Comparison of ENCODE assay signal across 1 cellular context in the genomic region with DNA sequence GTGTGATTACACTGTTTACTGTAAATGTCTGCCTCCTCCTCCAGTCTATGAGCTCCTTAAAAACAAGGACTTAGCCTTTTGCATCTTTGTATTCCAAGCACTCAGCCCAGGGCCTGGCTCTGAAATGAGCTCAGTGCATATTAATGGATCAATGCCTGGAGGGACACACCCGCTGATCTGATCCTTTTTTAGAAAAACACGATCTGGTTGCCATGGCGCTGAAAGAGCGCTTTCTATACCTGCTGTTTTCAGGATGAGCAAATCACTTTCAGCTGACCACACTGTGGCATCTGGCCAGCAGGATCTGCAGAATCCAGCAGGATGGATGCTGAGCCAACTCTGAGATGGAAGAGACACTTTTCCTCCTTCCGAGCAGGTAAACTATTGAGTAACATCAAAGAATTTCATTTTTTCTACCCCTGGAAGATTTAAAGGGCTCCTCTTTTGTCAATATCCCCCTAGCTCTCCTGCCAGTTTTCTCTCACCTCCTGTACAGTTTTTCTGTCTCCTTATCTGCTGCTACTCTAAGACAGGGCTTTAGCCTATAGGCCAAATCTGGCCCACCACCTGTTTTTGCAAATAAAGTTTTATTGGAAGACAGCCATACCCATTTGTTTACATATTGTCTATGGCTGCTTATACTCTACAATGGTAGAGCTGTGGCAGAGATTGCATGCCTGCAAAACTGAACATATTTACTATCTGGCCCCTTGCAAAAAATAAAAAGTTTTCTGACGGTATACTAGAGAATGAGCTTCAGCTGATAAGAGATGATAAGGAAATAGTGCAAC.
TF ChIP-seq lines count a peak whose summit lies in the region.

No MANE protein-coding gene starts in this region.

TF ChIP-seq in SK-N-SH, 30 proteins besides CTCF, POLR2A, EP300 and RAD21:
- TF ChIP-seq, protein P1, sequence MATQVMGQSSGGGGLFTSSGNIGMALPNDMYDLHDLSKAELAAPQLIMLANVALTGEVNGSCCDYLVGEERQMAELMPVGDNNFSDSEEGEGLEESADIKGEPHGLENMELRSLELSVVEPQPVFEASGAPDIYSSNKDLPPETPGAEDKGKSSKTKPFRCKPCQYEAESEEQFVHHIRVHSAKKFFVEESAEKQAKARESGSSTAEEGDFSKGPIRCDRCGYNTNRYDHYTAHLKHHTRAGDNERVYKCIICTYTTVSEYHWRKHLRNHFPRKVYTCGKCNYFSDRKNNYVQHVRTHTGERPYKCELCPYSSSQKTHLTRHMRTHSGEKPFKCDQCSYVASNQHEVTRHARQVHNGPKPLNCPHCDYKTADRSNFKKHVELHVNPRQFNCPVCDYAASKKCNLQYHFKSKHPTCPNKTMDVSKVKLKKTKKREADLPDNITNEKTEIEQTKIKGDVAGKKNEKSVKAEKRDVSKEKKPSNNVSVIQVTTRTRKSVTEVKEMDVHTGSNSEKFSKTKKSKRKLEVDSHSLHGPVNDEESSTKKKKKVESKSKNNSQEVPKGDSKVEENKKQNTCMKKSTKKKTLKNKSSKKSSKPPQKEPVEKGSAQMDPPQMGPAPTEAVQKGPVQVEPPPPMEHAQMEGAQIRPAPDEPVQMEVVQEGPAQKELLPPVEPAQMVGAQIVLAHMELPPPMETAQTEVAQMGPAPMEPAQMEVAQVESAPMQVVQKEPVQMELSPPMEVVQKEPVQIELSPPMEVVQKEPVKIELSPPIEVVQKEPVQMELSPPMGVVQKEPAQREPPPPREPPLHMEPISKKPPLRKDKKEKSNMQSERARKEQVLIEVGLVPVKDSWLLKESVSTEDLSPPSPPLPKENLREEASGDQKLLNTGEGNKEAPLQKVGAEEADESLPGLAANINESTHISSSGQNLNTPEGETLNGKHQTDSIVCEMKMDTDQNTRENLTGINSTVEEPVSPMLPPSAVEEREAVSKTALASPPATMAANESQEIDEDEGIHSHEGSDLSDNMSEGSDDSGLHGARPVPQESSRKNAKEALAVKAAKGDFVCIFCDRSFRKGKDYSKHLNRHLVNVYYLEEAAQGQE (IDR thresholded peaks at IDR 0.05; ENCODE audit: low read depth, low read length), result no peak
- TF ChIP-seq, protein P2, sequence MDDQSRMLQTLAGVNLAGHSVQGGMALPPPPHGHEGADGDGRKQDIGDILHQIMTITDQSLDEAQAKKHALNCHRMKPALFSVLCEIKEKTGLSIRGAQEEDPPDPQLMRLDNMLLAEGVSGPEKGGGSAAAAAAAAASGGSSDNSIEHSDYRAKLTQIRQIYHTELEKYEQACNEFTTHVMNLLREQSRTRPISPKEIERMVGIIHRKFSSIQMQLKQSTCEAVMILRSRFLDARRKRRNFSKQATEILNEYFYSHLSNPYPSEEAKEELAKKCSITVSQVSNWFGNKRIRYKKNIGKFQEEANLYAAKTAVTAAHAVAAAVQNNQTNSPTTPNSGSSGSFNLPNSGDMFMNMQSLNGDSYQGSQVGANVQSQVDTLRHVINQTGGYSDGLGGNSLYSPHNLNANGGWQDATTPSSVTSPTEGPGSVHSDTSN (IDR thresholded peaks at IDR 0.05), result no peak
- TF ChIP-seq TAF1 (IDR thresholded peaks at IDR 0.05; ENCODE audit: borderline replicate concordance, low read depth, low read length) (no peak), MXI1 (IDR thresholded peaks at IDR 0.05; ENCODE audit: low read depth, low read length) (no peak), TCF12 (IDR thresholded peaks at IDR 0.05) (no peak), NRF1 (IDR thresholded peaks at IDR 0.05; ENCODE audit: low read depth, low read length) (no peak), ELF1 (IDR thresholded peaks at IDR 0.05) (no peak), FOXM1 (IDR thresholded peaks at IDR 0.05; ENCODE audit: low read depth) (no peak), SIN3A (IDR thresholded peaks at IDR 0.05; ENCODE audit: borderline replicate concordance, low read depth, low read length) (no peak), JUND (IDR thresholded peaks at IDR 0.05) (no peak), GATA2 (CRISPR knock-in tag; IDR thresholded peaks at IDR 0.05) (no peak), POLR2AphosphoS5 (IDR thresholded peaks at IDR 0.05; ENCODE audit: low read depth, low read length) (no peak), FOXJ3 (CRISPR knock-in tag; IDR thresholded peaks at IDR 0.05) (no peak), EZH2phosphoT487 (IDR thresholded peaks at IDR 0.05; ENCODE audit: borderline replicate concordance, low read depth) (no peak), GABPA (IDR thresholded peaks at IDR 0.05; ENCODE audit: low read depth) (no peak), SMC3 (IDR thresholded peaks at IDR 0.05; ENCODE audit: low read depth, low read length) (no peak)
- TF ChIP-seq, protein P3, sequence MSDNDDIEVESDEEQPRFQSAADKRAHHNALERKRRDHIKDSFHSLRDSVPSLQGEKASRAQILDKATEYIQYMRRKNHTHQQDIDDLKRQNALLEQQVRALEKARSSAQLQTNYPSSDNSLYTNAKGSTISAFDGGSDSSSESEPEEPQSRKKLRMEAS (IDR thresholded peaks at IDR 0.05; ENCODE audit: low read depth), result no peak
